ENCODE assay signal across 1 cellular context in genomic region chr19:47258434-47258833, GRCh38.
TF ChIP-seq lines count a peak whose summit lies in the region.

No MANE protein-coding gene starts in this region.

TF ChIP-seq in IMR-90, 13 proteins besides CTCF, POLR2A, EP300 and RAD21:
- no peak for TF ChIP-seq SMC3 (IDR thresholded peaks at IDR 0.05; ENCODE audit: low read depth, low read length)
- TF ChIP-seq CHD1 (IDR thresholded peaks at IDR 0.05; ENCODE audit: low read depth, low read length), result no peak
- TF ChIP-seq, protein P1, sequence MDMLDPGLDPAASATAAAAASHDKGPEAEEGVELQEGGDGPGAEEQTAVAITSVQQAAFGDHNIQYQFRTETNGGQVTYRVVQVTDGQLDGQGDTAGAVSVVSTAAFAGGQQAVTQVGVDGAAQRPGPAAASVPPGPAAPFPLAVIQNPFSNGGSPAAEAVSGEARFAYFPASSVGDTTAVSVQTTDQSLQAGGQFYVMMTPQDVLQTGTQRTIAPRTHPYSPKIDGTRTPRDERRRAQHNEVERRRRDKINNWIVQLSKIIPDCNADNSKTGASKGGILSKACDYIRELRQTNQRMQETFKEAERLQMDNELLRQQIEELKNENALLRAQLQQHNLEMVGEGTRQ (IDR thresholded peaks at IDR 0.05; ENCODE audit: low read depth, low read length), result no peak
- TF ChIP-seq ELK1 (IDR thresholded peaks at IDR 0.05; ENCODE audit: borderline replicate concordance, low read depth, low read length), result no peak
- no peak for TF ChIP-seq RCOR1 (IDR thresholded peaks at IDR 0.05; ENCODE audit: insufficient replicate concordance, low read length)
- TF ChIP-seq FOS (IDR thresholded peaks at IDR 0.05; ENCODE audit: low read depth, low read length), result no peak
- no peak for TF ChIP-seq MXI1 (IDR thresholded peaks at IDR 0.05; ENCODE audit: borderline replicate concordance, low read depth, low read length)
- TF ChIP-seq MAZ (IDR thresholded peaks at IDR 0.05; ENCODE audit: borderline replicate concordance, low read depth, low read length), result no peak
- TF ChIP-seq NFE2L2 (IDR thresholded peaks at IDR 0.05; ENCODE audit: low read depth, low read length), result no peak
TF ChIP-seq in IMR-90: peak in this region for 0.
